Comparison of ENCODE assay signal across 1 cellular context in genomic region chr10:98141484-98142073, GRCh38.
TF ChIP-seq lines count a peak whose summit lies in the region.

No MANE protein-coding gene starts in this region.

TF ChIP-seq in GM12878, 131 proteins besides CTCF, POLR2A, EP300 and RAD21 (continued from another document):
- no peak for TF ChIP-seq ZBTB40 (IDR thresholded peaks at IDR 0.05; ENCODE audit: borderline replicate concordance)
- no peak for TF ChIP-seq BCL11A (IDR thresholded peaks at IDR 0.05; ENCODE audit: low read depth, low read length)
- TF ChIP-seq ZBTB4 (CRISPR knock-in tag; IDR thresholded peaks at IDR 0.05) = no peak
